In genomic region chr12:56929780-56930179, GRCh38 we compare ENCODE assay signal across 1 cellular context.
TF ChIP-seq lines count a peak whose summit lies in the region.

No MANE protein-coding gene starts in this region.

TF ChIP-seq in K562, 482 proteins besides CTCF, POLR2A, EP300 and RAD21:
- no peak for TF ChIP-seq ZNF57 (CRISPR knock-in tag; IDR thresholded peaks at IDR 0.05)
